19 cellular contexts compared by ENCODE assay signal in the genomic region with DNA sequence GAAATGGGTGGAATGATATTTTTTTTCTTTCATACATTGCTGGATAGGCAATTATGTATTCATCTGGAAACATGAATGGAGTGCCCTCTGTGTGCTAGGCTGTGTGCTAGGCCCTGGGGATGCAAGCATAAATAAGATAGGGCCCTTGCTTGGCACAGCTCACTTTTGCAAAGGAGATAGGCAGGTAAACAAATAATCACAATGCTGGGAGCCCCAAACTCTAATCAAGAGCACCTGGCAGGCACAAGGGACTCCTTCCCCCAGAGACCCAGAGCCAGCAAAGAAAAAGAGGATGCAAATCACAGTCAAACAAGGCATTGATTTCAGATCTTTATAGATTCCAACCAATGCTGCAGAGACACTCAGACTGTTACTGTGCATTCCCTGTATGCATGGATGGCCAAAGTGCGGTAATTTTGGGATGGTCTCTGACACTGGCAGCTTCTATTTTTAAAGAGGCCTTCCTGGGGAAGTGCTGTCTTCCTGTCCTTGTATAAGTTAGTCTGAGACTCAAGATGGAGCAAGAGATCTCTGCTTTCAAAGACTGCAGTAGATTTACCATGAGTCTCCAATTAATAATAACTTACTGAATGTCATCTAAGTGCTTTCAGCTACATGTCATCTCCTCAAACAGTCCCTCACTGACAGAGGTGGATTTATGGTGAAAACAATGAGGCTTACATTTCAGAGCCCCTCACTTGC. TPM values are rescaled to one million over a fixed set of nuclear protein-coding genes. Genes with fewer than 3 reads are reported as not detected.
DNase-seq lines count a peak whose midpoint lies in the region; ATAC-seq, FAIRE-seq and TF ChIP-seq lines count a peak whose summit lies in the region.
"Had no signal": no experiment of that assay in that cellular context is flagged by ENCODE, and none has a peak within 500 bp of the region (broad histone marks: within the 10 kb centered on the region; RNA-seq: fewer than 3 reads in every experiment).

No MANE protein-coding gene starts in this region.

- peaks cover 3 to 16% (median 7%) of the 10 kb centered on the region in 11 donors for H3K9me3 Mint-ChIP-seq in naive thymus-derived CD4-positive, alpha-beta T cell

- H3K4me3 ChIP-seq in bronchial epithelial cell (ENCODE audit: low read depth, low read length), result no peak overlapping the region
- H3K4me3 ChIP-seq in naive thymus-derived CD4-positive, alpha-beta T cell (ENCODE audit: low read length), result no peak overlapping the region
- no peak overlapping the region for H3K4me3 ChIP-seq in brain microvascular endothelial cell (ENCODE audit: low read depth, low read length)
- H3K4me3 ChIP-seq: esophagus squamous epithelium, transverse colon had no signal

- ATAC-seq in naive thymus-derived CD4-positive, alpha-beta T cell, result peak; percentile 26
- no peak for ATAC-seq in HG03521 (IDR thresholded peaks at IDR 0.05; ENCODE audit: unreplicated experiment)
- ATAC-seq: WTC11 had no signal

- POLR2A ChIA-PET in naive thymus-derived CD4-positive, alpha-beta T cell (lab: Charles Lee), result interaction anchor here (0.6 kb wide), 1 partner anchor 58 kb away, joined by 3 read pairs; no protein-coding TSS in a partner anchor

- H3K27me3 Mint-ChIP-seq in naive thymus-derived CD4-positive, alpha-beta T cell, result peaks cover 0 to 14% (median 5%) of the 10 kb centered on the region in 5 donors

- peaks cover 0 to 8% (median 3%) of the 10 kb centered on the region in 5 donors for H3K36me3 Mint-ChIP-seq in naive thymus-derived CD4-positive, alpha-beta T cell

- no peaks in the 10 kb centered on the region for H3K27me3 ChIP-seq in bronchial epithelial cell (ENCODE audit: control insufficient read depth, insufficient read depth, low read length)
- no peaks in the 10 kb centered on the region for H3K27me3 ChIP-seq in naive thymus-derived CD4-positive, alpha-beta T cell (ENCODE audit: control insufficient read depth in 2 of 2, insufficient read depth in 2 of 2, low read length in 2 of 2)
- no peaks in the 10 kb centered on the region for H3K27me3 ChIP-seq in brain microvascular endothelial cell (replicated peaks)
- H3K27me3 ChIP-seq: esophagus squamous epithelium, transverse colon had no signal

- H3K4me1 ChIP-seq in naive thymus-derived CD4-positive, alpha-beta T cell (ENCODE audit: control insufficient read depth in 2 of 2, insufficient read depth in 2 of 2, low read length in 2 of 2), result no peaks in the 10 kb centered on the region
- H3K4me1 ChIP-seq: transverse colon had no signal

- no peak overlapping the region for H3K27ac Mint-ChIP-seq in naive thymus-derived CD4-positive, alpha-beta T cell

- no peak overlapping the region for H3K4me3 Mint-ChIP-seq in naive thymus-derived CD4-positive, alpha-beta T cell
- H3K4me3 Mint-ChIP-seq: WTC11 had no signal

- intact Hi-C loops in naive thymus-derived CD4-positive, alpha-beta T cell (cut with micrococcal nuclease), result no loop called here

- FAIRE-seq in bronchial epithelial cell (lab: Jason Lieb, UNC), result peak; percentile 58
- FAIRE-seq: GM18507, GM19239 had no signal

- TF ChIP-seq CTCF in bronchial epithelial cell (IDR thresholded peaks at IDR 0.05; ENCODE audit: insufficient read depth, low read length, severe bottlenecking) (no peak), brain microvascular endothelial cell (IDR thresholded peaks at IDR 0.05; ENCODE audit: low read depth, low read length, missing control alignments) (no peak)

- peaks cover 0 to 2% (median 0%) of the 10 kb centered on the region in 3 experiments for H3K9me3 ChIP-seq in naive thymus-derived CD4-positive, alpha-beta T cell (ENCODE audit: control insufficient read depth in 2 of 3, low read length in 3 of 3)
- H3K9me3 ChIP-seq: esophagus squamous epithelium had no signal

- peaks cover 0 to 6% (median 0%) of the 10 kb centered on the region in 7 donors for H3K4me1 Mint-ChIP-seq in naive thymus-derived CD4-positive, alpha-beta T cell

- H3K27ac ChIP-seq in naive thymus-derived CD4-positive, alpha-beta T cell (ENCODE audit: low read depth, low read length), result no peak overlapping the region
- no peak overlapping the region for H3K27ac ChIP-seq in brain microvascular endothelial cell
- H3K27ac ChIP-seq: esophagus squamous epithelium, transverse colon had no signal

- no peaks in the 10 kb centered on the region for H3K36me3 ChIP-seq in bronchial epithelial cell (ENCODE audit: control insufficient read depth, insufficient read depth, low read length)
- no peaks in the 10 kb centered on the region for H3K36me3 ChIP-seq in naive thymus-derived CD4-positive, alpha-beta T cell (ENCODE audit: control insufficient read depth in 2 of 3, insufficient read depth in 3 of 3, low read length in 3 of 3)
- no peaks in the 10 kb centered on the region for H3K36me3 ChIP-seq in brain microvascular endothelial cell (replicated peaks)
- H3K36me3 ChIP-seq: esophagus squamous epithelium, transverse colon had no signal

- in situ Hi-C loops in brain microvascular endothelial cell (cut with HindIII; ENCODE audit: low pct_ligation_motif_present, low sequenced_read_pairs), result no loop called here

- CTCF ChIA-PET in naive thymus-derived CD4-positive, alpha-beta T cell (lab: Charles Lee), result no interaction called here

- peak; percentile 9 to 10 for DNase-seq in AML-193 (lab: John Stamatoyannopoulos, UW)
- peak; percentile 39 for DNase-seq in KG1 (lab: John Stamatoyannopoulos, UW)
- no peak for DNase-seq in bronchial epithelial cell (ENCODE audit: low read depth)
- no peak for DNase-seq in naive thymus-derived CD4-positive, alpha-beta T cell
- DNase-seq in NK-92 treated with Interleukin-12 subunit alpha and Interleukin-12 subunit beta, amount 100 ng/mL, for 24 hours (lab: John Stamatoyannopoulos, UW), result no peak
- DNase-seq in DMS153 (lab: John Stamatoyannopoulos, UW), result no peak
- DNase-seq in brain microvascular endothelial cell, result no peak
- DNase-seq: activated gamma-delta T cell, aorta, cortex of kidney, esophagus squamous epithelium, NCI-H1105, NCI-H510A, T-helper 1 cell, transverse colon had no signal

RNA-seq across cellular contexts. Expression of gene CPM, which starts 45.1 kb away (rescaled TPM):
- total RNA-seq in bronchial epithelial cell, result 7.1 and 28.5 TPM in 2 replicates
- 1 to 10 TPM; 1.0 to 5.9 (median 2.7) TPM for total RNA-seq in naive thymus-derived CD4-positive, alpha-beta T cell
- 1 to 10 TPM in 1 of 2 donors, under 1 TPM in 1; 0.06 to 1.8 TPM for polyA plus RNA-seq in naive thymus-derived CD4-positive, alpha-beta T cell

Comparison
In these comparisons a context has a peak if more than half of its experiments do, and no peak if none do; other contexts are left out.
1. DNase-seq: peak in AML-193 (2 of 2) and KG1 (single experiment); none in bronchial epithelial cell (single experiment), naive thymus-derived CD4-positive, alpha-beta T cell (0 of 9), NK-92 treated with Interleukin-12 subunit alpha and Interleukin-12 subunit beta, amount 100 ng/mL, for 24 hours (single experiment), DMS153 (single experiment) and brain microvascular endothelial cell (single experiment).